ENCODE assay signal across 8 cellular contexts in the genomic region with DNA sequence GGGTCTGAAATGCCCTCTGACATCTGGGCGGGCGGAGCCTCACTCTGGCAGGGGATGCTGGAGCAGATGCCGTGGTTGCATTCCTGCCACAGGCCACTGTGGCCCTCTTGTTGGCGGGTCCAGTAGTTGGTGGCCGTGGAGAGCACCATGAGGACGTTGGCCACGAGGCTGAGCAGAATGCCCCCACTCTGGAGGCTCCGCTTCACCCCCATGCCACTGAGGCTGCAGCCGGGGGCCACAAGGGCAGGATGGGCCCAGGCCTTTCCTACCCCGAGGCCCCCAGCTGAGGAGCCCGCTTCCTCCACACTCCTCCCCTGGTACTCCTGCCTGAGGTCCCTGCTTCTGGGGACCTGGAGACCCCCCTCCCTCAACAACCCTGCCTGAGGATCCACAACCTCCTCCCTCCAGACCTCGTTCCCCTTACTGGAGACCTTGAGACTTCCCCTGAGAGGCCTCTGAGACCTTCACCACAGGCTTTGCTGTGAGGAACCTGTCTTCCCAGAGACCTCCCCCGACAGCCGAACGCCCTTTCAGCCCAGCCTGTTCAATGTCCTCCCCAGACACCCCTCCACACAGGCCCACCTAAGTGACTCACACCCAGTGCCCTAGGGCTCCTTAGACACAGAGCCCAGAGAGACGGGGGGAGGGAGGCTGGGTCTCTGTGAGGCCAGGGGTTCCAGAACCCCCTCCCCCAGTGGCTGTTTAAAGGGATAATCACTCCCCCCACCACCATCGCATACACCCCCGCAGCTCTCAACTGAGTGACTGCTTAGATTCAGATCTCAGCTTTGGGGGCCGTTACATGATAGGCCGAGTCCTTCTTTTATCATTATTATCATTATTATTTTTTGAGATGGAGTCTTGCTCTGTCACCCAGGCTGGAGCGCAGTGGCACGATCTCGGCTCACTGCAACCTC. TPM values are rescaled to one million over a fixed set of nuclear protein-coding genes. Genes with fewer than 3 reads are reported as not detected.
DNase-seq lines count a peak whose midpoint lies in the region; ATAC-seq and TF ChIP-seq lines count a peak whose summit lies in the region.

CLDND2 (minus strand) TSS at position 638 of the 917 bp plus-strand sequence; CDS start at position 212, 426 bp downstream.

- no peaks in the 10 kb centered on the region for H3K36me3 ChIP-seq in HUES64 (ENCODE audit: insufficient read depth, low read length)
- H3K36me3 ChIP-seq in iPS-20b (ENCODE audit: insufficient read depth, low read depth, low read length): no peaks in the 10 kb centered on the region

- H3K4me3 ChIP-seq in AG04449 (ENCODE audit: low read depth, low read length): peak within 1 kb of the TSS; percentile 89
- H3K4me3 ChIP-seq in HUES64 (ENCODE audit: low read length): peak within 1 kb of the TSS; percentile 86
- H3K4me3 ChIP-seq in iPS-20b (ENCODE audit: low read length): peak within 1 kb of the TSS; percentile 97

- peaks cover 4% of the 10 kb centered on the region for H3K36me3 Mint-ChIP-seq in activated naive CD8-positive, alpha-beta T cell

- no peak for TF ChIP-seq CTCF in AG04449 (IDR thresholded peaks at IDR 0.05; ENCODE audit: insufficient read depth, low read length, missing control alignments)

- no peaks in the 10 kb centered on the region for H3K9me3 Mint-ChIP-seq in activated naive CD8-positive, alpha-beta T cell (ENCODE audit: low read depth)
- H3K9me3 Mint-ChIP-seq in stimulated activated naive CD8-positive, alpha-beta T cell treated with anti-CD3 and anti-CD28 coated beads, Interleukin-15, amount 100 ng/mL, for 72 hours: no peaks in the 10 kb centered on the region

- 61% methylated on average over 21 of the region's 23 CpGs for WGBS in HUES64

- peak within 1 kb of the TSS; percentile 99 for H3K27ac Mint-ChIP-seq in activated naive CD8-positive, alpha-beta T cell
- H3K27ac Mint-ChIP-seq in stimulated activated naive CD8-positive, alpha-beta T cell treated with anti-CD3 and anti-CD28 coated beads, Interleukin-15, amount 100 ng/mL, for 72 hours: peak within 1 kb of the TSS; percentile 83 to 96

- TF ChIP-seq POLR2A in GM18505 (IDR thresholded peaks at IDR 0.05; ENCODE audit: borderline replicate concordance, extremely low read depth, insufficient read depth, insufficient read length): no peak

- peak within 1 kb of the TSS; percentile 74 for H3K9ac ChIP-seq in HUES64 (ENCODE audit: low read depth, low read length)
- H3K9ac ChIP-seq in iPS-20b (ENCODE audit: low read depth, low read length): peak within 1 kb of the TSS; percentile 63; the same call in 1 of the 2 replicates

- POLR2A ChIA-PET in AG04449 (lab: Yijun Ruan, JAX): interaction anchor here (1.0 to 2.3 kb wide), 6 partner anchors 9 to 320 kb away, joined by 3 to 14 read pairs (median 4); partner anchors contain the start of genes LIM2 and ZNF175

- H3K27ac ChIP-seq in HUES64 (ENCODE audit: low read depth, low read length): peak within 1 kb of the TSS; percentile 83
- H3K27ac ChIP-seq in iPS-20b (ENCODE audit: low read length): peak within 1 kb of the TSS; percentile 16

- peak within 1 kb of the TSS; percentile 100 for H3K4me3 Mint-ChIP-seq in activated naive CD8-positive, alpha-beta T cell
- H3K4me3 Mint-ChIP-seq in stimulated activated naive CD8-positive, alpha-beta T cell treated with anti-CD3 and anti-CD28 coated beads, Interleukin-15, amount 100 ng/mL, for 72 hours: peak within 1 kb of the TSS; percentile 97 to 100

- H3K27me3 Mint-ChIP-seq in activated naive CD8-positive, alpha-beta T cell: no peaks in the 10 kb centered on the region
- no peaks in the 10 kb centered on the region for H3K27me3 Mint-ChIP-seq in stimulated activated naive CD8-positive, alpha-beta T cell treated with anti-CD3 and anti-CD28 coated beads, Interleukin-15, amount 100 ng/mL, for 72 hours

- peaks cover 66% of the 10 kb centered on the region for H3K4me1 Mint-ChIP-seq in activated naive CD8-positive, alpha-beta T cell (ENCODE audit: low read depth)
- H3K4me1 Mint-ChIP-seq in stimulated activated naive CD8-positive, alpha-beta T cell treated with anti-CD3 and anti-CD28 coated beads, Interleukin-15, amount 100 ng/mL, for 72 hours: peaks cover 68% of the 10 kb centered on the region

- ATAC-seq in stimulated activated naive CD8-positive, alpha-beta T cell treated with anti-CD3 and anti-CD28 coated beads, Interleukin-15, amount 100 ng/mL, for 72 hours: no peak
- ATAC-seq in GM21825 (IDR thresholded peaks at IDR 0.05; ENCODE audit: unreplicated experiment): no peak
- no peak for ATAC-seq in GM18505 (IDR thresholded peaks at IDR 0.05; ENCODE audit: unreplicated experiment)

- peaks cover 15% of the 10 kb centered on the region for H3K4me1 ChIP-seq in HUES64 (ENCODE audit: insufficient read depth, low read length)
- H3K4me1 ChIP-seq in iPS-20b (ENCODE audit: insufficient read depth, low read length): peaks cover 13% of the 10 kb centered on the region; the same call in 1 of the 2 replicates

- CTCF ChIA-PET in AG04449 (lab: Yijun Ruan, JAX): interaction anchor here (0.6 to 1.8 kb wide), 7 partner anchors 24 to 53 kb away, joined by 3 to 10 read pairs (median 4); no protein-coding TSS in a partner anchor

- H3K27me3 ChIP-seq in HUES64 (ENCODE audit: insufficient read depth, low read length): no peaks in the 10 kb centered on the region
- H3K27me3 ChIP-seq in iPS-20b (ENCODE audit: insufficient read depth, low read length): no peaks in the 10 kb centered on the region

- DNase-seq in AG04449 (ENCODE audit: low read depth, low spot score): no peak
- peak in 1 of 2 donors; percentile 41 for DNase-seq in stimulated activated naive CD8-positive, alpha-beta T cell treated with anti-CD3 and anti-CD28 coated beads, Interleukin-15, amount 100 ng/mL, for 72 hours
- no peak for DNase-seq in HPDE6-E6E7 (ENCODE audit: extremely low spot score)

- H3K9me3 ChIP-seq in HUES64 (ENCODE audit: insufficient read depth, low read depth, low read length) (no peaks in the 10 kb centered on the region), iPS-20b (ENCODE audit: insufficient read depth, low read depth, low read length) (no peaks in the 10 kb centered on the region)

RNA-seq across cellular contexts. Expression of gene CLDND2, which starts in this region (rescaled TPM):
- 0.75 TPM for polyA plus RNA-seq in HUES64 (2013, experiment 1 of 2)
- polyA plus RNA-seq in HUES64 (2013, experiment 2 of 2): 1.1 TPM
